In genomic region chr1:817659-818305, GRCh38 we compare ENCODE assay signal across 7 cellular contexts.
DNase-seq lines count a peak whose midpoint lies in the region; ATAC-seq and TF ChIP-seq lines count a peak whose summit lies in the region.
"Not testable (repeated sequence)": the region's sequence is repeated elsewhere in the genome, so short reads cannot be mapped to it uniquely, and the experiment has no call there.

No MANE protein-coding gene starts in this region.

- H2BK20ac ChIP-seq in IMR-90 (ENCODE audit: low read depth, low read length): not testable (repeated sequence)

- not testable (repeated sequence) for TF ChIP-seq RAD21 in IMR-90 (IDR thresholded peaks at IDR 0.05; ENCODE audit: low read length)

- H2BK120ac ChIP-seq in IMR-90 (ENCODE audit: low read depth, low read length): 0 out of 2 replicates have a peak overlapping the region, but pooled peaks have one; percentile 34

- H3K9me1 ChIP-seq in IMR-90 (ENCODE audit: insufficient read depth, low read length): peaks cover 34% of the 10 kb centered on the region

- H3K9ac ChIP-seq in IMR-90 (ENCODE audit: low read depth, low read length); rectal smooth muscle tissue (ENCODE audit: low read length): not testable (repeated sequence)
- peak overlapping the region; percentile 74 for H3K9ac ChIP-seq in adipocyte (ENCODE audit: low read length)

- in situ Hi-C loops in IMR-90 (cut with MboI; ENCODE audit: low sequenced_read_pairs): not testable (repeated sequence)

- peaks cover 36 to 40% of the 10 kb centered on the region in 2 experiments for H3K79me1 ChIP-seq in IMR-90 (ENCODE audit: low read depth in 1 of 2, low read length in 2 of 2)

- not testable (repeated sequence) for H3K18ac ChIP-seq in IMR-90 (ENCODE audit: low read depth, low read length)

- H2AK5ac ChIP-seq in IMR-90 (ENCODE audit: low read depth, low read length): not testable (repeated sequence)

- H3K14ac ChIP-seq in IMR-90 (replicated peaks; ENCODE audit: low read depth, low read length): not testable (repeated sequence)

- ATAC-seq in IMR-90 (ENCODE audit: low read depth) (peak; percentile 75), left lung (peak; percentile 66)

- not testable (repeated sequence) for TF ChIP-seq CTCF in IMR-90 (conservative IDR thresholded peaks at IDR 0.05; ENCODE audit: low read depth, low read length); fibroblast of villous mesenchyme (IDR thresholded peaks at IDR 0.05; ENCODE audit: insufficient read depth, low read depth, low read length); left lung (IDR thresholded peaks at IDR 0.05); testis (IDR thresholded peaks at IDR 0.05)

- not testable (repeated sequence) for H3K9me3 ChIP-seq in IMR-90 (ENCODE audit: control insufficient read depth, insufficient read depth, low read length); adipocyte (ENCODE audit: control insufficient read depth, low read length); left lung; testis

- 0 out of 2 replicates have a peak overlapping the region, but pooled peaks have one; percentile 49 for H3K23ac ChIP-seq in IMR-90 (ENCODE audit: low read depth, low read length)

- dilution Hi-C loops in IMR-90 (cut with HindIII; ENCODE audit: low sequenced_read_pairs, unreplicated experiment): not testable (repeated sequence)

- H2AK9ac ChIP-seq in IMR-90 (replicated peaks; ENCODE audit: low read depth, low read length, poor library complexity): not testable (repeated sequence)

- peaks cover 26% of the 10 kb centered on the region for H4K20me1 ChIP-seq in IMR-90 (ENCODE audit: insufficient read depth, low read length)

- H3K4ac ChIP-seq in IMR-90 (ENCODE audit: low read depth, low read length): peak overlapping the region; percentile 43; the same call in 1 of the 2 replicates

- H4K8ac ChIP-seq in IMR-90 (ENCODE audit: low read depth in 2 of 2, low read length in 2 of 2): peak overlapping the region in 1 of 2 experiments; percentile 35; a peak in 1 of 4 replicates

- intact Hi-C loops in IMR-90 (cut with micrococcal nuclease); left lung (cut with DNase I); testis (cut with DNase I; ENCODE audit: low total_unique reads): not testable (repeated sequence)

- peak overlapping the region; percentile 77 for H2BK5ac ChIP-seq in IMR-90 (ENCODE audit: low read depth, low read length, poor library complexity, severe bottlenecking)

- not testable (repeated sequence) for H3K36me3 ChIP-seq in IMR-90 (ENCODE audit: control insufficient read depth, insufficient read depth, low read length); adipocyte (ENCODE audit: control insufficient read depth, insufficient read depth, low read length, severe bottlenecking); left lung; rectal smooth muscle tissue (ENCODE audit: control insufficient read depth, insufficient read depth, low read length); testis (ENCODE audit: low read depth, missing control alignments)

- CTCF ChIA-PET in IMR-90 (lab: Yijun Ruan, JAX): not testable (repeated sequence)

- POLR2A ChIA-PET in IMR-90 (lab: Charles Lee; ENCODE audit: unreplicated experiment): not testable (repeated sequence)

- peak overlapping the region; percentile 60; the same call in 1 of the 2 replicates for H3K56ac ChIP-seq in IMR-90 (ENCODE audit: extremely low read depth, insufficient read depth, low read length)

- 0 out of 2 replicates have a peak overlapping the region, but pooled peaks have one; percentile 12 for H4K91ac ChIP-seq in IMR-90 (ENCODE audit: insufficient read depth, low read depth, low read length)

- H3K4me1 ChIP-seq in IMR-90 (ENCODE audit: control insufficient read depth, insufficient read depth, low read length); left lung; rectal smooth muscle tissue (ENCODE audit: control insufficient read depth, insufficient read depth, low read length): not testable (repeated sequence)
- H3K4me1 ChIP-seq in adipocyte (ENCODE audit: control insufficient read depth, insufficient read depth, low read length): peaks cover 15% of the 10 kb centered on the region
- H3K4me1 ChIP-seq in testis: peaks cover 15% of the 10 kb centered on the region

- not testable (repeated sequence) for H4K5ac ChIP-seq in IMR-90 (ENCODE audit: low read depth, low read length)

- H3K27ac ChIP-seq in IMR-90 (ENCODE audit: insufficient read depth, low read length): peak overlapping the region; percentile 80
- peak overlapping the region in 1 of 2 donors; percentile 37 for H3K27ac ChIP-seq in left lung
- peak overlapping the region; percentile 79 for H3K27ac ChIP-seq in rectal smooth muscle tissue (ENCODE audit: low read depth, low read length)
- peak overlapping the region; percentile 81 to 85 for H3K27ac ChIP-seq in testis

- no CpG with 5 or more reads among the region's 17 CpGs for WGBS in IMR-90 (ENCODE audit: extremely low coverage in 2 of 2, insufficient read length in 1 of 2), 2 experiments
- WGBS in testis, 2 donors: 15 to 37% methylated on average over 2 to 12 of the region's 17 CpGs

- peak; percentile 72 for DNase-seq in IMR-90
- not testable (repeated sequence) for DNase-seq in adipocyte (ENCODE audit: low read depth); left lung
- peak; percentile 16 for DNase-seq in cerebellar cortex (ENCODE audit: low spot score)
- DNase-seq in fibroblast of villous mesenchyme (ENCODE audit: low read depth): peak; percentile 83
- peak; percentile 33 for DNase-seq in testis

- not testable (repeated sequence) for TF ChIP-seq POLR2A in IMR-90 (IDR thresholded peaks at IDR 0.05; ENCODE audit: low read depth, low read length); testis (IDR thresholded peaks at IDR 0.05)

- not testable (repeated sequence) for H3K4me3 ChIP-seq in IMR-90 (ENCODE audit: insufficient read depth, low read depth, low read length); fibroblast of villous mesenchyme (ENCODE audit: low read depth, low read length); left lung; rectal smooth muscle tissue (ENCODE audit: low read length); testis
- H3K4me3 ChIP-seq in adipocyte (ENCODE audit: low read length): peak overlapping the region; percentile 74

- H3K27me3 ChIP-seq in IMR-90 (ENCODE audit: control insufficient read depth, insufficient read depth, low read length); adipocyte (replicated peaks; ENCODE audit: control insufficient read depth, insufficient read depth, low read length); left lung; rectal smooth muscle tissue (ENCODE audit: control insufficient read depth, insufficient read depth, low read length); testis: not testable (repeated sequence)

- H3K4me2 ChIP-seq in IMR-90 (ENCODE audit: low read depth, low read length): peak overlapping the region; percentile 61

- not testable (repeated sequence) for BruUV-seq in IMR-90 (replicated peaks; lab: Mats Ljungman, UMichigan)

- H2AFZ ChIP-seq in IMR-90 (replicated peaks; ENCODE audit: low read length, poor library complexity): not testable (repeated sequence)

- H2BK15ac ChIP-seq in IMR-90 (ENCODE audit: low read depth, low read length): 0 out of 3 replicates have a peak overlapping the region, but pooled peaks have one; percentile 4
